In genomic region chr13:50916701-50917184, GRCh38 we compare ENCODE assay signal across 8 cellular contexts. TPM values are rescaled to one million over a fixed set of nuclear protein-coding genes. Genes with fewer than 3 reads are reported as not detected.
DNase-seq lines count a peak whose midpoint lies in the region; ATAC-seq, FAIRE-seq and TF ChIP-seq lines count a peak whose summit lies in the region.

No MANE protein-coding gene starts in this region.

- H3K27me3 Mint-ChIP-seq in activated naive CD8-positive, alpha-beta T cell: no peaks in the 10 kb centered on the region
- no peaks in the 10 kb centered on the region for H3K27me3 Mint-ChIP-seq in natural killer cell treated with Interleukin-12 subunit alpha and Interleukin-12 subunit beta and Interleukin-15 and Interleukin-18, amount 100 ng/mL, for 72 hours

- H3K36me3 Mint-ChIP-seq in activated naive CD8-positive, alpha-beta T cell: peaks cover 5% of the 10 kb centered on the region
- peaks cover under 1% of the 10 kb centered on the region for H3K36me3 Mint-ChIP-seq in natural killer cell treated with Interleukin-12 subunit alpha and Interleukin-12 subunit beta and Interleukin-15 and Interleukin-18, amount 100 ng/mL, for 72 hours

- ATAC-seq in HG03378 (IDR thresholded peaks at IDR 0.05; ENCODE audit: unreplicated experiment) (peak; percentile 28), HG03520 (IDR thresholded peaks at IDR 0.05; ENCODE audit: unreplicated experiment) (no peak)
- ATAC-seq in natural killer cell treated with Interleukin-12 subunit alpha and Interleukin-12 subunit beta and Interleukin-15 and Interleukin-18, amount 100 ng/mL, for 72 hours: peak in 1 of 2 donors; percentile 29

- peak; percentile 80 for FAIRE-seq in GM12891 (lab: Jason Lieb, UNC)

- DNase-seq in GM12891 (ENCODE audit: insufficient read length, low spot score): no peak
- no peak for DNase-seq in natural killer cell treated with Interleukin-12 subunit alpha and Interleukin-12 subunit beta and Interleukin-15 and Interleukin-18, amount 100 ng/mL, for 72 hours (ENCODE audit: low spot score)
- DNase-seq in NCI-H1436 (lab: John Stamatoyannopoulos, UW): no peak
- DNase-seq in AG08395 (ENCODE audit: low spot score): no peak
- no peak for DNase-seq in HT-29 (ENCODE audit: low spot score)

- H3K27ac Mint-ChIP-seq in activated naive CD8-positive, alpha-beta T cell: peak overlapping the region; percentile 81
- H3K27ac Mint-ChIP-seq in natural killer cell treated with Interleukin-12 subunit alpha and Interleukin-12 subunit beta and Interleukin-15 and Interleukin-18, amount 100 ng/mL, for 72 hours: peak overlapping the region; percentile 81 to 94

- peak overlapping the region; percentile 70 for H3K4me3 Mint-ChIP-seq in activated naive CD8-positive, alpha-beta T cell
- H3K4me3 Mint-ChIP-seq in natural killer cell treated with Interleukin-12 subunit alpha and Interleukin-12 subunit beta and Interleukin-15 and Interleukin-18, amount 100 ng/mL, for 72 hours: peak overlapping the region; percentile 62

- peaks cover 71% of the 10 kb centered on the region for H3K4me1 Mint-ChIP-seq in activated naive CD8-positive, alpha-beta T cell (ENCODE audit: low read depth)
- H3K4me1 Mint-ChIP-seq in natural killer cell treated with Interleukin-12 subunit alpha and Interleukin-12 subunit beta and Interleukin-15 and Interleukin-18, amount 100 ng/mL, for 72 hours (ENCODE audit: low read depth in 2 of 2): peaks cover 54 to 57% of the 10 kb centered on the region in 2 donors

- H3K9me3 Mint-ChIP-seq in activated naive CD8-positive, alpha-beta T cell (ENCODE audit: low read depth): peaks cover 1% of the 10 kb centered on the region
- no peaks in the 10 kb centered on the region for H3K9me3 Mint-ChIP-seq in natural killer cell treated with Interleukin-12 subunit alpha and Interleukin-12 subunit beta and Interleukin-15 and Interleukin-18, amount 100 ng/mL, for 72 hours

- TF ChIP-seq POLR2A in GM12891 (IDR thresholded peaks at IDR 0.05; ENCODE audit: low read depth, low read length): 0 out of 2 replicates have a peak, but pooled peaks have one; percentile 40

TF ChIP-seq in GM12891, 5 proteins besides CTCF, POLR2A, EP300 and RAD21:
- no peak for TF ChIP-seq TAF1 (IDR thresholded peaks at IDR 0.05; ENCODE audit: low read depth, low read length)
- TF ChIP-seq POLR2AphosphoS5 (IDR thresholded peaks at IDR 0.05; ENCODE audit: low read depth, low read length): no peak
- no peak for TF ChIP-seq PAX5 (IDR thresholded peaks at IDR 0.05; ENCODE audit: insufficient read depth, low read length, severe bottlenecking)
- no peak for TF ChIP-seq SPI1 (IDR thresholded peaks at IDR 0.05; ENCODE audit: low read depth, low read length)
- TF ChIP-seq POU2F2 (IDR thresholded peaks at IDR 0.05; ENCODE audit: low read depth, low read length): no peak

RNA-seq across cellular contexts. Expression of gene RNASEH2B, which starts 7.2 kb away (rescaled TPM):
- 54.7 TPM for polyA plus RNA-seq in GM12891 (2012; ENCODE audit: low read depth, missing spikeins)
- 10 to 100 TPM; 33.3 to 64.2 TPM for total RNA-seq in natural killer cell treated with Interleukin-12 subunit alpha and Interleukin-12 subunit beta and Interleukin-15 and Interleukin-18, amount 100 ng/mL, for 72 hours
- 30.4 and 30.8 TPM in 2 replicates for total RNA-seq in HT-29 (2014; rRNA removed; shearing (Covaris generic))
